10 cellular contexts compared by ENCODE assay signal in the genomic region with DNA sequence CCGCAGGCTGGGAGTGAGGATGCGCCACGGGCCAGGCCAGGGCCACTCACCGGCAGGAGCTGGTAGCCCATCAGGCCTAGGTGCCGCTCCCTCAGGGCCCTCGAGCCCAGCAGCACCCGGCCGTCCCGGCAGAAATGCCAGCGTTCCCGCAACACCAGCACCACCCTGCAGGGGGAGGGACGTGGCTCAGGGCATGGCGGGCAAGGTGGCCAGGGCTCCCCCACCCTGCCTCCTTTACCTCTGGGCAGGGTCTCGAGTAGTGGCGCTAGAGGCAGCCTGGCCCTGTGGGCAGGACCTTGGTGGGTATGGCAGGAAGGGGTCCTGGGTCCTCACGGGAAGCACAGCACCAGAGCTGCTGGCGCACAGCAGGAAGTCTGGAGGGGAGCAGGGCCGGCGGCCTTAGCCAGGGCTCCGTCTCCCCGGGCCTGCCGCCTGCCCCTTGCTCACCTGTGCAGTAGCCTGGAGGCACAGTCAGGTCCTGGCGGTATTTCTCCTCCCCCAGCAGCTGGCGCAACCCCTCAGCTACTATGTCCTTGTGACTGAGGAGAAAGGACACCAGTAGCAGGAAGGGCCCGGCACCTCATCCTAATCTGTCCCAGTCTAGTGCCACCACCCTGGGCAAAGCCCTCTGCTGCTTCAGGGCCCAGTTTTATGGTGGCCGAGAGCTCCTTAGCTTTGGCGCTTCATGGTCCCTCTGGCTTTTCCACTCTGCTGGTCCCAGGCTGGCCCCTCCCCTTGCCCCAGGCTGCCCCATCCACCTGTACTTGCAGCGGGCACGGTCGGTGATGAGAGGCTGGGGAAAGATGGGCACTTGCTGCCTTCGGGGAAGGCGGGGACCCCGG. TPM values are rescaled to one million over a fixed set of nuclear protein-coding genes. Genes with fewer than 3 reads are reported as not detected.
DNase-seq lines count a peak whose midpoint lies in the region; ATAC-seq, FAIRE-seq and TF ChIP-seq lines count a peak whose summit lies in the region.
"Had no signal": no experiment of that assay in that cellular context is flagged by ENCODE, and none has a peak within 500 bp of the region (broad histone marks: within the 10 kb centered on the region; RNA-seq: fewer than 3 reads in every experiment).

No MANE protein-coding gene starts in this region.

- H3K79me2 ChIP-seq in OCI-LY1 (ENCODE audit: insufficient read depth, low read length) (no peaks in the 10 kb centered on the region), fibroblast of lung (ENCODE audit: control insufficient read depth, insufficient read depth, low read length) (peaks cover 20% of the 10 kb centered on the region)

- H3K9me2 ChIP-seq in OCI-LY1 (ENCODE audit: low read depth, low read length): no peaks in the 10 kb centered on the region

- H3K4me1 ChIP-seq in OCI-LY1 (ENCODE audit: insufficient read depth, low read length, severe bottlenecking) (peaks cover 34% of the 10 kb centered on the region), fibroblast of lung (ENCODE audit: control insufficient read depth, extremely low read depth, insufficient read depth, low read length) (peaks cover 18% of the 10 kb centered on the region), spleen (peaks cover 33 to 50% (median 40%) of the 10 kb centered on the region in 6 donors)

- no peak for FAIRE-seq in GM19239 (lab: Jason Lieb, UNC)

- H3F3A ChIP-seq in OCI-LY1 (ENCODE audit: insufficient read depth, low read length): peaks cover 4% of the 10 kb centered on the region; the same call in 1 of the 2 replicates

- H3K4me3 ChIP-seq in OCI-LY1 (ENCODE audit: low read depth, low read length, poor library complexity, severe bottlenecking) (no peak overlapping the region), fibroblast of lung (replicated peaks in 1 of 4; ENCODE audit: control extremely low read depth in 1 of 4, insufficient read depth in 1 of 4, low read depth in 3 of 4, low read length in 4 of 4) (no peak overlapping the region), spleen (no peak overlapping the region)
- H3K4me3 ChIP-seq: prostate gland had no signal

- ATAC-seq in GM21529 (IDR thresholded peaks at IDR 0.05; ENCODE audit: unreplicated experiment): no peak
- ATAC-seq in GM21515 (IDR thresholded peaks at IDR 0.05; ENCODE audit: unreplicated experiment): no peak

- H4K20me1 ChIP-seq in OCI-LY1 (ENCODE audit: insufficient read depth, low read length): no peaks in the 10 kb centered on the region
- no peaks in the 10 kb centered on the region for H4K20me1 ChIP-seq in fibroblast of lung (ENCODE audit: control insufficient read depth, extremely low read depth, insufficient read depth, low read length)

- H3K27ac ChIP-seq in OCI-LY1 (ENCODE audit: low read depth, low read length, poor library complexity, severe bottlenecking): no peak overlapping the region
- no peak overlapping the region for H3K27ac ChIP-seq in fibroblast of lung (ENCODE audit: insufficient read depth, low read length)
- peak overlapping the region in 2 of 8 donors; percentile 39 to 45 for H3K27ac ChIP-seq in spleen
- H3K27ac ChIP-seq: prostate gland had no signal

- no peak overlapping the region for H3K4me2 ChIP-seq in OCI-LY1 (ENCODE audit: low read length)
- no peak overlapping the region for H3K4me2 ChIP-seq in fibroblast of lung (ENCODE audit: extremely low read depth, insufficient read depth, low read length)

- 82 to 93% (median 88%) methylated on average over 13 to 33 of the region's 33 CpGs for WGBS in spleen, 5 donors

- TF ChIP-seq CTCF in OCI-LY1 (IDR thresholded peaks at IDR 0.05; ENCODE audit: low read length) (peak; percentile 24; the same call in 1 of the 2 replicates), fibroblast of lung (conservative IDR thresholded peaks at IDR 0.05 in 1 of 2, IDR thresholded peaks at IDR 0.05 in 1 of 2; ENCODE audit: low read depth in 1 of 2, low read length in 2 of 2) (peak; percentile 30 to 42), spleen (IDR thresholded peaks at IDR 0.05 in 8 of 11, conservative IDR thresholded peaks at IDR 0.05 in 3 of 11) (peak in 1 of 11 experiments; percentile 9)

- no peak overlapping the region for H3K9ac ChIP-seq in OCI-LY1 (ENCODE audit: low read length)
- H3K9ac ChIP-seq in fibroblast of lung (ENCODE audit: insufficient read depth, low read length): no peak overlapping the region

- peaks cover 49% of the 10 kb centered on the region for H3K36me3 ChIP-seq in OCI-LY1 (ENCODE audit: insufficient read depth, low read length)
- peaks cover 25% of the 10 kb centered on the region for H3K36me3 ChIP-seq in fibroblast of lung (ENCODE audit: control insufficient read depth, insufficient read depth, low read length)
- peaks cover 0 to 86% (median 51%) of the 10 kb centered on the region in 6 donors for H3K36me3 ChIP-seq in spleen

- H3K27me3 ChIP-seq in OCI-LY1 (ENCODE audit: insufficient read depth, low read length) (no peaks in the 10 kb centered on the region), fibroblast of lung (ENCODE audit: control insufficient read depth, insufficient read depth, low read length) (no peaks in the 10 kb centered on the region), spleen (replicated peaks in 1 of 7) (no peaks in the 10 kb centered on the region)

- intact Hi-C loops in spleen (cut with DNase I; ENCODE audit: low total_unique reads): no loop called here

- H2AFZ ChIP-seq in OCI-LY1 (ENCODE audit: low read length) (no peak overlapping the region), fibroblast of lung (ENCODE audit: low read length) (no peak overlapping the region)

- peak; percentile 64 for DNase-seq in activated CD8-positive, alpha-beta memory T cell treated with anti-CD3 and anti-CD28 coated beads, Interleukin-2, amount 50 U/mL, for 48 hours
- DNase-seq in activated CD8-positive, alpha-beta memory T cell treated with anti-CD3 and anti-CD28 coated beads, Interleukin-2, amount 50 U/mL, for 4 hours: no peak
- DNase-seq in fibroblast of lung (ENCODE audit: low read depth in 2 of 2) (no peak), spleen (peak; percentile 71), GM19239 (ENCODE audit: insufficient read length, low spot score) (no peak)
- DNase-seq: NCI-H226 had no signal

- TF ChIP-seq POLR2A in spleen (IDR thresholded peaks at IDR 0.05): no peak

- H3K9me3 ChIP-seq in OCI-LY1 (ENCODE audit: low read length) (no peaks in the 10 kb centered on the region), fibroblast of lung (ENCODE audit: control insufficient read depth, insufficient read depth, low read depth, low read length) (no peaks in the 10 kb centered on the region), spleen (no peaks in the 10 kb centered on the region)
- H3K9me3 ChIP-seq: prostate gland had no signal

RNA-seq across cellular contexts. Expression of gene FASTK, which starts 3.5 kb away (rescaled TPM):
- total RNA-seq in fibroblast of lung (64.7 and 69.5 TPM in 2 replicates), spleen (100 to 1,000 TPM in 1 of 7 donors, 10 to 100 TPM in 6; 72.9 to 102 (median 77.6) TPM)
- polyA plus RNA-seq in fibroblast of lung (33.8 and 34.1 TPM in 2 replicates), spleen (100 to 1,000 TPM in 2 of 3 donors, 10 to 100 TPM in 1; 83.9 to 183 (median 136) TPM)
- 51.1 and 54.7 TPM in 2 replicates for polyA plus RNA-seq in fibroblast of lung (2012)
- 95.5 and 104 TPM in 2 replicates for polyA minus RNA-seq in fibroblast of lung (ENCODE audit: low replicate concordance)

RNA-seq across cellular contexts. Expression of gene TMUB1, which starts 6.2 kb away (rescaled TPM):
- 14.1 and 20.3 TPM in 2 replicates for total RNA-seq in fibroblast of lung
- 11.9 and 17.1 TPM in 2 replicates for polyA plus RNA-seq in fibroblast of lung
- polyA plus RNA-seq in fibroblast of lung (2012): 28.8 and 39.7 TPM in 2 replicates
- 4.3 and 4.5 TPM in 2 replicates for polyA minus RNA-seq in fibroblast of lung (ENCODE audit: low replicate concordance)
- 10 to 100 TPM; 27.1 to 47.8 (median 38.2) TPM for total RNA-seq in spleen
- polyA plus RNA-seq in spleen: 10 to 100 TPM; 43.0 to 73.4 (median 45.9) TPM

RNA-seq across cellular contexts. Expression of gene AGAP3, which starts 9.2 kb away (rescaled TPM):
- total RNA-seq in fibroblast of lung (34.2 and 44.9 TPM in 2 replicates), spleen (10 to 100 TPM; 43.2 to 94.4 (median 73.0) TPM)
- polyA plus RNA-seq in fibroblast of lung (32.9 and 33.5 TPM in 2 replicates), spleen (10 to 100 TPM; 21.8 to 79.1 (median 51.2) TPM)
- polyA plus RNA-seq in fibroblast of lung (2012): 38.7 and 42.1 TPM in 2 replicates
- polyA minus RNA-seq in fibroblast of lung (ENCODE audit: low replicate concordance): 84.7 and 88.4 TPM in 2 replicates

RNA-seq across cellular contexts. Expression of gene SLC4A2, which starts 17.7 kb away (rescaled TPM):
- total RNA-seq in fibroblast of lung: 56.0 and 61.8 TPM in 2 replicates
- polyA plus RNA-seq in fibroblast of lung: 30.5 and 54.1 TPM in 2 replicates
- polyA plus RNA-seq in fibroblast of lung (2012): 84.2 and 121 TPM in 2 replicates
- 141 and 175 TPM in 2 replicates for polyA minus RNA-seq in fibroblast of lung (ENCODE audit: low replicate concordance)
- total RNA-seq in spleen: 100 to 1,000 TPM in 1 of 7 donors, 10 to 100 TPM in 6; 58.9 to 112 (median 85.2) TPM
- polyA plus RNA-seq in spleen: 100 to 1,000 TPM in 1 of 3 donors, 10 to 100 TPM in 2; 43.9 to 122 (median 99.4) TPM

RNA-seq across cellular contexts. Expression of gene CDK5, which starts 19.4 kb away (rescaled TPM):
- total RNA-seq in fibroblast of lung (25.9 and 27.7 TPM in 2 replicates), spleen (10 to 100 TPM in 4 of 7 donors, 1 to 10 TPM in 3; 7.5 to 17.9 (median 11.2) TPM)
- polyA plus RNA-seq in fibroblast of lung (15.1 and 24.7 TPM in 2 replicates), spleen (10 to 100 TPM in 1 of 3 donors, 1 to 10 TPM in 2; 6.3 to 10.1 (median 9.2) TPM)
- 11.6 and 21.9 TPM in 2 replicates for polyA plus RNA-seq in fibroblast of lung (2012)
- polyA minus RNA-seq in fibroblast of lung (ENCODE audit: low replicate concordance): 36.4 and 43.2 TPM in 2 replicates

Comparison
In these comparisons a context has a peak if more than half of its experiments do, and no peak if none do; other contexts are left out.
1. DNase-seq: peak in activated CD8-positive, alpha-beta memory T cell treated with anti-CD3 and anti-CD28 coated beads, Interleukin-2, amount 50 U/mL, for 48 hours (single experiment) and spleen (single experiment); none in activated CD8-positive, alpha-beta memory T cell treated with anti-CD3 and anti-CD28 coated beads, Interleukin-2, amount 50 U/mL, for 4 hours (single experiment), fibroblast of lung (0 of 2) and GM19239 (single experiment).